ENCODE assay signal across 1 cellular context in the genomic region with DNA sequence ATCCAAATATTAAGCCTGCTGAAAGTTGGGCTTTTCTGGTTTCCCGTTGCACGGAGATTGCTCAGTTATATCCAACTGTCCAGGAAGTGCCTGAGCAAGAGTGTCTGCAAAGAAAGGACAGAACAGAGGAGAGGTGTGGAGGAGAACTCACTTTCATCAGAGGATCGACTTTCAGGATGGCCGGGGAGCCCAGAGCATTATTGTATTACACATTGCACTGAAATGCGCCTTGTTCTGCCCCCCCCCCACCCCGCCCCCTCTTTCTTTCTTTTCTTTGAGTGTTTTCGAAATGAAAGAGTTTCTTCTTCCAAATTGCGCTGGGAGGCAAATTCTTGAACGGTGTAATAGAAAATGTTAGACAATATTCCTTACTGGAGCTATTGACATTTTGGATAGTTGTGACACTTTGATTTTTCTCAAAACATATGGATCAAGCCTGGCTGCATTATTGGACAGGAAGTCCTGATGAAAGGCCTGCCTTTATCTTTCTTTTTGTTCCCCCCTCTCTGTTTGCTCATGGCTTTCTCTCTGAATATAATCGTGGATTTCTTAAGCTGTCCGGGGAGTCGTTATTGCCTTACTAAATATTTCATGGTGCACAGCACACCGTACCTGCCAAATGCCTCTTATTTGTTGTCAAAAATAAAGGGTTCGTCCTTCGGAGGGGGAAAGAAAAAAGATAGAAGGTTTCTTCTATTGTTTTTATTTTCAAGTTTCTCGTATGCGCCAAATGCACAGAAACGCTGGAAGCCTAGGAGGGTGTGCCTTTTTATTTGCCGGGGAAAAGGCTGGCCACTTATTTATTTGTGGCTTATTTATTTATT.
TF ChIP-seq lines count a peak whose summit lies in the region.

No MANE protein-coding gene starts in this region.

TF ChIP-seq in GM23338, 12 proteins besides CTCF, POLR2A, EP300 and RAD21 (continued from another document):
- TF ChIP-seq, protein P1, sequence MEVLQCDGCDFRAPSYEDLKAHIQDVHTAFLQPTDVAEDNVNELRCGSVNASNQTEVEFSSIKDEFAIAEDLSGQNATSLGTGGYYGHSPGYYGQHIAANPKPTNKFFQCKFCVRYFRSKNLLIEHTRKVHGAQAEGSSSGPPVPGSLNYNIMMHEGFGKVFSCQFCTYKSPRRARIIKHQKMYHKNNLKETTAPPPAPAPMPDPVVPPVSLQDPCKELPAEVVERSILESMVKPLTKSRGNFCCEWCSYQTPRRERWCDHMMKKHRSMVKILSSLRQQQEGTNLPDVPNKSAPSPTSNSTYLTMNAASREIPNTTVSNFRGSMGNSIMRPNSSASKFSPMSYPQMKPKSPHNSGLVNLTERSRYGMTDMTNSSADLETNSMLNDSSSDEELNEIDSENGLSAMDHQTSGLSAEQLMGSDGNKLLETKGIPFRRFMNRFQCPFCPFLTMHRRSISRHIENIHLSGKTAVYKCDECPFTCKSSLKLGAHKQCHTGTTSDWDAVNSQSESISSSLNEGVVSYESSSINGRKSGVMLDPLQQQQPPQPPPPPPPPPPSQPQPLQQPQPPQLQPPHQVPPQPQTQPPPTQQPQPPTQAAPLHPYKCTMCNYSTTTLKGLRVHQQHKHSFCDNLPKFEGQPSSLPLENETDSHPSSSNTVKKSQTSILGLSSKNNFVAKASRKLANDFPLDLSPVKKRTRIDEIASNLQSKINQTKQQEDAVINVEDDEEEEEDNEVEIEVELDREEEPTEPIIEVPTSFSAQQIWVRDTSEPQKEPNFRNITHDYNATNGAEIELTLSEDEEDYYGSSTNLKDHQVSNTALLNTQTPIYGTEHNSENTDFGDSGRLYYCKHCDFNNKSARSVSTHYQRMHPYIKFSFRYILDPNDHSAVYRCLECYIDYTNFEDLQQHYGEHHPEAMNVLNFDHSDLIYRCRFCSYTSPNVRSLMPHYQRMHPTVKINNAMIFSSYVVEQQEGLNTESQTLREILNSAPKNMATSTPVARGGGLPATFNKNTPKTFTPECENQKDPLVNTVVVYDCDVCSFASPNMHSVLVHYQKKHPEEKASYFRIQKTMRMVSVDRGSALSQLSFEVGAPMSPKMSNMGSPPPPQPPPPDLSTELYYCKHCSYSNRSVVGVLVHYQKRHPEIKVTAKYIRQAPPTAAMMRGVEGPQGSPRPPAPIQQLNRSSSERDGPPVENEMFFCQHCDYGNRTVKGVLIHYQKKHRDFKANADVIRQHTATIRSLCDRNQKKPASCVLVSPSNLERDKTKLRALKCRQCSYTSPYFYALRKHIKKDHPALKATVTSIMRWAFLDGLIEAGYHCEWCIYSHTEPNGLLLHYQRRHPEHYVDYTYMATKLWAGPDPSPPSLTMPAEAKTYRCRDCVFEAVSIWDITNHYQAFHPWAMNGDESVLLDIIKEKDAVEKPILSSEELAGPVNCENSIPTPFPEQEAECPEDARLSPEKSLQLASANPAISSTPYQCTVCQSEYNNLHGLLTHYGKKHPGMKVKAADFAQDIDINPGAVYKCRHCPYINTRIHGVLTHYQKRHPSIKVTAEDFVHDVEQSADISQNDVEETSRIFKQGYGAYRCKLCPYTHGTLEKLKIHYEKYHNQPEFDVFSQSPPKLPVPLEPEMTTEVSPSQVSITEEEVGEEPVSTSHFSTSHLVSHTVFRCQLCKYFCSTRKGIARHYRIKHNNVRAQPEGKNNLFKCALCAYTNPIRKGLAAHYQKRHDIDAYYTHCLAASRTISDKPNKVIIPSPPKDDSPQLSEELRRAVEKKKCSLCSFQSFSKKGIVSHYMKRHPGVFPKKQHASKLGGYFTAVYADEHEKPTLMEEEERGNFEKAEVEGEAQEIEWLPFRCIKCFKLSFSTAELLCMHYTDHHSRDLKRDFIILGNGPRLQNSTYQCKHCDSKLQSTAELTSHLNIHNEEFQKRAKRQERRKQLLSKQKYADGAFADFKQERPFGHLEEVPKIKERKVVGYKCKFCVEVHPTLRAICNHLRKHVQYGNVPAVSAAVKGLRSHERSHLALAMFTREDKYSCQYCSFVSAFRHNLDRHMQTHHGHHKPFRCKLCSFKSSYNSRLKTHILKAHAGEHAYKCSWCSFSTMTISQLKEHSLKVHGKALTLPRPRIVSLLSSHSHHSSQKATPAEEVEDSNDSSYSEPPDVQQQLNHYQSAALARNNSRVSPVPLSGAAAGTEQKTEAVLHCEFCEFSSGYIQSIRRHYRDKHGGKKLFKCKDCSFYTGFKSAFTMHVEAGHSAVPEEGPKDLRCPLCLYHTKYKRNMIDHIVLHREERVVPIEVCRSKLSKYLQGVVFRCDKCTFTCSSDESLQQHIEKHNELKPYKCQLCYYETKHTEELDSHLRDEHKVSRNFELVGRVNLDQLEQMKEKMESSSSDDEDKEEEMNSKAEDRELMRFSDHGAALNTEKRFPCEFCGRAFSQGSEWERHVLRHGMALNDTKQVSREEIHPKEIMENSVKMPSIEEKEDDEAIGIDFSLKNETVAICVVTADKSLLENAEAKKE (CRISPR knock-in tag; IDR thresholded peaks at IDR 0.05) = no peak
- TF ChIP-seq STAT1 (IDR thresholded peaks at IDR 0.05; ENCODE audit: unreplicated experiment) = no peak
- TF ChIP-seq EZH2phosphoT487 (IDR thresholded peaks at IDR 0.05; ENCODE audit: unreplicated experiment) = no peak
